14 cellular contexts compared by ENCODE assay signal in genomic region chrY:18909846-18910245, GRCh38.
"Had no signal": no experiment of that assay in that cellular context is flagged by ENCODE, and none has a peak within 500 bp of the region (broad histone marks: within the 10 kb centered on the region; RNA-seq: fewer than 3 reads in every experiment).

No MANE protein-coding gene starts in this region.

- H3K27ac ChIP-seq: neutrophil, spleen, transverse colon had no signal

- DNase-seq: activated CD4-positive, alpha-beta T cell treated with anti-CD3 and anti-CD28 coated beads, Interleukin-2, amount 50 U/mL, for 48 hours; activated CD4-positive, CD25-positive, alpha-beta regulatory T cell treated with anti-CD3 and anti-CD28 coated beads, Interleukin-2, amount 50 U/mL, for 72 hours; activated effector memory CD4-positive, alpha-beta T cell treated with anti-CD3 and anti-CD28 coated beads, Interleukin-2, amount 50 U/mL, for 16 hours; activated T-cell treated with anti-CD3 and anti-CD28 coated beads, Interleukin-2, amount 50 U/mL, for 4 hours; left colon; midbrain; naive thymus-derived CD4-positive, alpha-beta T cell; right cardiac atrium; spleen; stimulated activated CD4-positive, alpha-beta T cell treated with anti-CD3 and anti-CD28 coated beads, Interleukin-1b, Interleukin-23, amount 100 ng/mL, for 48 hours; stimulated activated naive B cell treated with anti-CD40 and anti-IgM and Interleukin-4, amounts not matched to agents 10 μg/mL and 1 μg/mL and 100 μg/mL, for 72 hours; transverse colon had no signal

- H3K9me3 ChIP-seq: neutrophil, spleen, transverse colon had no signal

- ATAC-seq: activated T-cell treated with anti-CD3 and anti-CD28 coated beads, Interleukin-2, amount 50 U/mL, for 4 hours; left colon; naive thymus-derived CD4-positive, alpha-beta T cell; right cardiac atrium; stimulated activated naive B cell treated with anti-CD40 and anti-IgM and Interleukin-4, amounts not matched to agents 10 μg/mL and 1 μg/mL and 100 μg/mL, for 72 hours had no signal

- H3K4me3 ChIP-seq: lung, spleen, transverse colon had no signal

- H3K27me3 ChIP-seq: neutrophil, spleen, transverse colon had no signal

- H3K4me1 ChIP-seq: spleen, transverse colon had no signal

- H3K36me3 ChIP-seq: neutrophil, spleen, transverse colon had no signal
